In the genomic region with DNA sequence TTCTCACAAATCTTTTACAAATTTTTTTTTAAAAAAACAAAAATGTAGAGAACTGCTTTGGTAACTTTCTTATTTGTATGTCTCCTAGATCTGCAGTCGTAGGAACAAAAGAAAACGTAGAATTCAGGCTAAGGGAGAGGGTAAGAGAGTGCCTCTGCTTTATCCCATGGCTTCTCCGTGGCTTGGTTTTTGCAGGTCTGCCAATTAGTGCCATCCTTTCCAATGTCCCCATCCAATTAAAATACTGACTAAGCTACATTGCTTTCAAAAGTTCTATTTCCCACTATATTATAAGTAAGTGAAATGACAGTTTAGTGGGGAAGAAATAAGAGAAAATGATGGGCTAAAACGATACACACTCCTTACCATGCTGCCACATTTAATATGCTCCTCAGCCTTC, we compare ENCODE assay signal across 1 cellular context.
TF ChIP-seq lines count a peak whose summit lies in the region.

No MANE protein-coding gene starts in this region.

TF ChIP-seq in K562, 482 proteins besides CTCF, POLR2A, EP300 and RAD21 (continued from another document):
- no peak for TF ChIP-seq ZNF347 (CRISPR knock-in tag; IDR thresholded peaks at IDR 0.05; ENCODE audit: low read depth)
- no peak for TF ChIP-seq MTF1 (CRISPR knock-in tag; IDR thresholded peaks at IDR 0.05; ENCODE audit: borderline replicate concordance)
TF ChIP-seq in K562: peak in this region for 0.
